In genomic region chr6:83884523-83884922, GRCh38 we compare ENCODE assay signal across 8 cellular contexts. TPM values are rescaled to one million over a fixed set of nuclear protein-coding genes. Genes with fewer than 3 reads are reported as not detected.
DNase-seq lines count a peak whose midpoint lies in the region; ATAC-seq and TF ChIP-seq lines count a peak whose summit lies in the region.

No MANE protein-coding gene starts in this region.

- no peaks in the 10 kb centered on the region for H3K36me3 ChIP-seq in lower lobe of right lung

- TF ChIP-seq CTCF in cardiac fibroblast (IDR thresholded peaks at IDR 0.05; ENCODE audit: low read depth, low read length) = peak; percentile 49
- TF ChIP-seq CTCF in lower lobe of right lung (IDR thresholded peaks at IDR 0.05) = peak; percentile 72

- H3K27me3 ChIP-seq in lower lobe of right lung (ENCODE audit: low read depth) = no peaks in the 10 kb centered on the region

- H3K4me1 ChIP-seq in lower lobe of right lung = peaks cover 5% of the 10 kb centered on the region

- H3K4me3 ChIP-seq in cardiac fibroblast (replicated peaks in 1 of 2; ENCODE audit: low read depth in 2 of 2, low read length in 2 of 2) = no peak overlapping the region
- no peak overlapping the region for H3K4me3 ChIP-seq in lower lobe of right lung

- no peak overlapping the region for H3K27ac ChIP-seq in lower lobe of right lung

- no peaks in the 10 kb centered on the region for H3K9me3 ChIP-seq in lower lobe of right lung

- intact Hi-C loops in lower lobe of right lung (cut with DNase I) = loop anchor here (5.0 kb wide), 1 partner anchor 328 kb away; no protein-coding TSS in a partner anchor

- ATAC-seq in GM21390 (IDR thresholded peaks at IDR 0.05; ENCODE audit: unreplicated experiment) (peak; percentile 90), HG03558 (IDR thresholded peaks at IDR 0.05; ENCODE audit: extremely low read depth, unreplicated experiment) (peak; percentile 88), lower lobe of right lung (peak; percentile 38 to 70), HG03135 (IDR thresholded peaks at IDR 0.05; ENCODE audit: unreplicated experiment) (no peak)

- DNase-seq in DMS79 treated with DMSO at 0.1 percent for 48 hours (lab: John Stamatoyannopoulos, UW) (peak; percentile 49), DMS79 (lab: John Stamatoyannopoulos, UW) (no peak), NCI-H748 (lab: John Stamatoyannopoulos, UW; ENCODE audit: unreplicated experiment) (peak; percentile 78), cardiac fibroblast (ENCODE audit: low read depth in 2 of 2) (peak; percentile 63 to 67), lower lobe of right lung (no peak)

RNA-seq across cellular contexts. Expression of gene CYB5R4, which starts 25.0 kb away (rescaled TPM):
- total RNA-seq in lower lobe of right lung = 35.4 TPM

RNA-seq across cellular contexts. Expression of gene RIPPLY2, which starts 31.4 kb away (rescaled TPM):
- total RNA-seq in lower lobe of right lung = not detected

Comparison
In these comparisons a context has a peak if more than half of its experiments do, and no peak if none do; other contexts are left out.
1. DNase-seq: peak in DMS79 treated with DMSO at 0.1 percent for 48 hours (single experiment), NCI-H748 (single experiment) and cardiac fibroblast (2 of 2); none in DMS79 (single experiment) and lower lobe of right lung (single experiment).